Comparison of ENCODE assay signal across 10 cellular contexts in genomic region chr6:32945106-32945761, GRCh38. TPM values are rescaled to one million over a fixed set of nuclear protein-coding genes. Genes with fewer than 3 reads are reported as not detected.
DNase-seq lines count a peak whose midpoint lies in the region; ATAC-seq, FAIRE-seq and TF ChIP-seq lines count a peak whose summit lies in the region.
"Had no signal": no experiment of that assay in that cellular context is flagged by ENCODE, and none has a peak within 500 bp of the region (broad histone marks: within the 10 kb centered on the region; RNA-seq: fewer than 3 reads in every experiment).

No MANE protein-coding gene starts in this region.

- no peaks in the 10 kb centered on the region for H3K36me3 Mint-ChIP-seq in activated CD4-positive, alpha-beta T cell treated with anti-CD3 and anti-CD28 coated beads, Interleukin-2, amount 10 ng/mL, durations not matched to agents 24 days and 14 days (ENCODE audit: low read depth)

- TF ChIP-seq POLR2A in HepG2 (IDR thresholded peaks at IDR 0.05; ENCODE audit: insufficient read depth in 1 of 2, low read depth in 2 of 2, low read length in 2 of 2) (no peak), transverse colon (IDR thresholded peaks at IDR 0.05) (no peak), suprapubic skin (IDR thresholded peaks at IDR 0.05) (no peak)

- TF ChIP-seq EP300 in HepG2 (IDR thresholded peaks at IDR 0.05; ENCODE audit: low read depth in 2 of 2, low read length in 2 of 2) (no peak), HepG2 (CRISPR knock-in tag; IDR thresholded peaks at IDR 0.05; ENCODE audit: borderline replicate concordance) (no peak), transverse colon (IDR thresholded peaks at IDR 0.05; ENCODE audit: low read depth) (no peak), suprapubic skin (IDR thresholded peaks at IDR 0.05) (no peak)

- DNase-seq in HepG2 (ENCODE audit: low spot score) (no peak), left lobe of liver (ENCODE audit: low spot score) (no peak), transverse colon (peak; percentile 67), amniotic stem cell (lab: John Stamatoyannopoulos, UW) (no peak), suprapubic skin (ENCODE audit: low spot score in 2 of 2) (no peak), NCI-H2107 treated with DMSO at 0.1 percent for 48 hours (lab: John Stamatoyannopoulos, UW; ENCODE audit: unreplicated experiment) (no peak)
- peak; percentile 54 for DNase-seq in activated CD4-positive, alpha-beta T cell treated with anti-CD3 and anti-CD28 coated beads, Interleukin-2, amount 10 ng/mL, durations not matched to agents 24 days and 14 days
- DNase-seq: NCI-H2171 had no signal

- H4K20me1 ChIP-seq in HepG2 (ENCODE audit: insufficient read depth, low read length), result no peaks in the 10 kb centered on the region

- H3K9me3 ChIP-seq in liver (ENCODE audit: control insufficient read depth in 4 of 4, low read length in 3 of 4) (no peaks in the 10 kb centered on the region), HepG2 (ENCODE audit: low read length) (peaks cover 5% of the 10 kb centered on the region), transverse colon (no peaks in the 10 kb centered on the region), suprapubic skin (no peaks in the 10 kb centered on the region)

- no peak overlapping the region for H3K4me3 Mint-ChIP-seq in activated CD4-positive, alpha-beta T cell treated with anti-CD3 and anti-CD28 coated beads, Interleukin-2, amount 10 ng/mL, durations not matched to agents 24 days and 14 days

- in situ Hi-C loops in HepG2 (cut with HindIII; ENCODE audit: extremely low pct_ligation_motif_present, low pct_unique_long_range_greater_than_20kb) (loop anchor here (5.0 kb wide), 1 partner anchor 58 kb away; no protein-coding TSS in a partner anchor), transverse colon (cut with MboI; ENCODE audit: low pct_ligation_motif_present in 1 of 4, low pct_unique_long_range_greater_than_20kb in 1 of 4, low sequenced_read_pairs in 3 of 4) (no loop called here)

- ATAC-seq in HepG2, result no peak
- peak; percentile 16 for ATAC-seq in left lobe of liver

- H3K4me1 Mint-ChIP-seq in activated CD4-positive, alpha-beta T cell treated with anti-CD3 and anti-CD28 coated beads, Interleukin-2, amount 10 ng/mL, durations not matched to agents 24 days and 14 days, result peaks cover 56% of the 10 kb centered on the region

- H3K36me3 ChIP-seq in liver (ENCODE audit: control insufficient read depth in 4 of 4, insufficient read depth in 3 of 4, low read depth in 1 of 4, low read length in 3 of 4) (no peaks in the 10 kb centered on the region), HepG2 (replicated peaks in 1 of 2; ENCODE audit: control insufficient read depth in 1 of 2, insufficient read depth in 2 of 2, low read length in 2 of 2) (no peaks in the 10 kb centered on the region), transverse colon (no peaks in the 10 kb centered on the region), suprapubic skin (no peaks in the 10 kb centered on the region)

- H3K27me3 Mint-ChIP-seq in activated CD4-positive, alpha-beta T cell treated with anti-CD3 and anti-CD28 coated beads, Interleukin-2, amount 10 ng/mL, durations not matched to agents 24 days and 14 days, result no peaks in the 10 kb centered on the region

- no peak overlapping the region for H2AFZ ChIP-seq in HepG2 (ENCODE audit: low read length)

- H3K27me3 ChIP-seq in liver (ENCODE audit: control insufficient read depth in 4 of 4, insufficient read depth in 4 of 4, low read length in 3 of 4) (no peaks in the 10 kb centered on the region), HepG2 (ENCODE audit: control insufficient read depth in 1 of 2, insufficient read depth in 2 of 2, low read length in 2 of 2) (peaks cover 2 to 23% of the 10 kb centered on the region in 2 experiments; a peak in 4 of 5 replicates), transverse colon (no peaks in the 10 kb centered on the region), suprapubic skin (peaks cover 5% of the 10 kb centered on the region)

- TF ChIP-seq CTCF in liver (IDR thresholded peaks at IDR 0.05; ENCODE audit: low read depth, low read length, missing input control) (no peak), HepG2 (CRISPR knock-in tag; IDR thresholded peaks at IDR 0.05) (no peak), transverse colon (IDR thresholded peaks at IDR 0.05) (no peak), suprapubic skin (IDR thresholded peaks at IDR 0.05) (no peak)

- 71% methylated on average over 9 of the region's 9 CpGs for WGBS in liver
- WGBS in HepG2 (ENCODE audit: low lambda C conversion rate), result 11% methylated on average over 9 of the region's 9 CpGs
- 34% methylated on average over 5 to 9 of the region's 9 CpGs for WGBS in transverse colon (ENCODE audit: low coverage in 1 of 2), 2 donors
- 79% methylated on average over 9 of the region's 9 CpGs for WGBS in suprapubic skin

- H3K4me1 ChIP-seq in liver (ENCODE audit: control insufficient read depth in 4 of 4, insufficient read depth in 4 of 4, low read length in 3 of 4), result peaks cover 0 to 8% (median 4%) of the 10 kb centered on the region in 4 donors
- no peaks in the 10 kb centered on the region for H3K4me1 ChIP-seq in HepG2 (ENCODE audit: insufficient read depth, low read length)
- H3K4me1 ChIP-seq in transverse colon, result peaks cover 3 to 37% (median 7%) of the 10 kb centered on the region in 4 donors
- peaks cover 18% of the 10 kb centered on the region for H3K4me1 ChIP-seq in suprapubic skin

- intact Hi-C loops in HepG2 (cut with micrococcal nuclease; ENCODE audit: unreplicated experiment), result no loop called here
- intact Hi-C loops in activated CD4-positive, alpha-beta T cell treated with anti-CD3 and anti-CD28 coated beads, Interleukin-2, amount 10 ng/mL, durations not matched to agents 24 days and 14 days (cut with micrococcal nuclease), result no loop called here
- intact Hi-C loops in transverse colon (cut with DNase I; ENCODE audit: low total_unique reads), result no loop called here

- TF ChIP-seq RAD21 in liver (IDR thresholded peaks at IDR 0.05) (no peak), HepG2 (CRISPR knock-in tag; IDR thresholded peaks at IDR 0.05) (no peak)

- H3K27ac Mint-ChIP-seq in activated CD4-positive, alpha-beta T cell treated with anti-CD3 and anti-CD28 coated beads, Interleukin-2, amount 10 ng/mL, durations not matched to agents 24 days and 14 days, result peak overlapping the region; percentile 19

- no TSS peak for BruUV-seq in HepG2 (replicated peaks; lab: Mats Ljungman, UMichigan)

- H3K4me3 ChIP-seq in liver (ENCODE audit: low read depth in 1 of 3, low read length in 3 of 3) (no peak overlapping the region), HepG2 (replicated peaks in 1 of 3; ENCODE audit: insufficient read depth in 1 of 3, low read depth in 2 of 3, low read length in 3 of 3) (no peak overlapping the region), transverse colon (no peak overlapping the region), suprapubic skin (no peak overlapping the region)

- CTCF ChIA-PET in HepG2 (lab: Yijun Ruan, JAX; ENCODE audit: low intra/inter-chr PET ratio, low total read pairs), result no interaction called here

- H3K9ac ChIP-seq in liver (ENCODE audit: low read depth in 1 of 2, low read length in 2 of 2) (no peak overlapping the region), HepG2 (ENCODE audit: insufficient read depth, low read depth, low read length) (no peak overlapping the region)

- POLR2A ChIA-PET in HepG2 (lab: Yijun Ruan, JAX), result interaction anchor here (1.2 to 2.7 kb wide), 2 partner anchors 27 to 38 kb away, joined by 3 to 10 read pairs; no protein-coding TSS in a partner anchor

- no peak for FAIRE-seq in HepG2 (lab: Jason Lieb, UNC)

- no peaks in the 10 kb centered on the region for H3K79me2 ChIP-seq in HepG2 (ENCODE audit: insufficient read depth, low read length)

- H3K27ac ChIP-seq in liver (ENCODE audit: low read depth in 1 of 2, low read length in 2 of 2), result peak overlapping the region in 1 of 2 donors; percentile 32
- H3K27ac ChIP-seq in HepG2 (ENCODE audit: extremely low read length, insufficient read depth, low read length), result no peak overlapping the region
- H3K27ac ChIP-seq in transverse colon, result peak overlapping the region; percentile 64 to 73 (median 68)
- H3K27ac ChIP-seq in suprapubic skin, result no peak overlapping the region

- no peaks in the 10 kb centered on the region for H3K9me3 Mint-ChIP-seq in activated CD4-positive, alpha-beta T cell treated with anti-CD3 and anti-CD28 coated beads, Interleukin-2, amount 10 ng/mL, durations not matched to agents 24 days and 14 days

- H3K4me2 ChIP-seq in HepG2 (ENCODE audit: low read depth, low read length), result no peak overlapping the region

RNA-seq across cellular contexts. Expression of gene HLA-DMB, which starts 4.4 kb away (rescaled TPM):
- total RNA-seq in liver (10 to 100 TPM in 1 of 2 donors, 1 to 10 TPM in 1; 8.1 to 13.1 TPM), HepG2 (2016; rRNA removed; fragmentation: Illumina TruSeq; extraction: Trizol) (not detected in 2 replicates), left lobe of liver (2.6 TPM), transverse colon (10 to 100 TPM in 2 of 4 donors, 1 to 10 TPM in 2; 1.8 to 20.8 (median 13.2) TPM), suprapubic skin (10 to 100 TPM; 15.0 to 30.2 (median 18.1) TPM)
- polyA plus RNA-seq in liver (1 to 10 TPM; 2.8 to 7.3 TPM), HepG2 (2011; rRNA removed) (not detected in 2 replicates)
- not detected in 2 replicates for total RNA-seq in HepG2 (2016; cell fraction: cytosol; rRNA removed; fragmentation: Illumina TruSeq; extraction: Trizol; ENCODE audit: low read depth)
- not detected in 2 replicates for total RNA-seq in HepG2 (2016; cell fraction: insoluble cytoplasmic fraction; rRNA removed; fragmentation: Illumina TruSeq; extraction: Trizol)
- not detected in 2 replicates for total RNA-seq in HepG2 (2016; cell fraction: membrane; rRNA removed; fragmentation: Illumina TruSeq; extraction: Trizol)
- total RNA-seq in HepG2 (2016; cell fraction: nucleus; rRNA removed; fragmentation: Illumina TruSeq; extraction: Trizol), result not detected in 2 replicates
- not detected in 2 replicates for polyA plus RNA-seq in HepG2 (2011; cell fraction: cytosol; rRNA removed)
- polyA plus RNA-seq in HepG2 (2011; cell fraction: nucleus; rRNA removed), result 0.09 TPM in 1 of 2 replicates, not detected in the other
- not detected in 2 replicates for polyA plus RNA-seq in HepG2 (2012)
- not detected in 2 replicates for polyA plus RNA-seq in HepG2 (2016; cell fraction: cytosol; fragmentation: Illumina TruSeq; extraction: Trizol; ENCODE audit: low read depth)
- polyA plus RNA-seq in HepG2 (2016; cell fraction: insoluble cytoplasmic fraction; fragmentation: Illumina TruSeq; extraction: Trizol; ENCODE audit: low read depth), result not detected in 2 replicates
- polyA plus RNA-seq in HepG2 (2016; cell fraction: membrane; fragmentation: Illumina TruSeq; extraction: Trizol; ENCODE audit: low read depth), result not detected in 2 replicates
- not detected in 2 replicates for polyA plus RNA-seq in HepG2 (2016; cell fraction: nucleus; fragmentation: Illumina TruSeq; extraction: Trizol; ENCODE audit: insufficient read depth, low read depth)
- not detected in 2 replicates for polyA minus RNA-seq in HepG2 (2011; rRNA and poly(A)+ RNA removed; ENCODE audit: low replicate concordance)
- not detected in 2 replicates for polyA minus RNA-seq in HepG2 (2011; cell fraction: cytosol; rRNA and poly(A)+ RNA removed)
- not detected in 2 replicates for polyA minus RNA-seq in HepG2 (2011; cell fraction: nucleus; rRNA and poly(A)+ RNA removed)
- 0.75 and 0.80 TPM in 2 replicates for total RNA-seq in activated CD4-positive, alpha-beta T cell treated with anti-CD3 and anti-CD28 coated beads, Interleukin-2, amount 10 ng/mL, durations not matched to agents 24 days and 14 days
- polyA plus RNA-seq: BJ had no signal

RNA-seq across cellular contexts. Expression of gene HLA-DMA, which starts 7.7 kb away (rescaled TPM):
- total RNA-seq in liver, result 1 to 10 TPM; 6.2 to 7.8 TPM
- 10 to 100 TPM in 1 of 2 donors, 1 to 10 TPM in 1; 10.0 to 15.1 TPM for polyA plus RNA-seq in liver
- 0.71 and 1.3 TPM in 2 replicates for total RNA-seq in HepG2 (2016; rRNA removed; fragmentation: Illumina TruSeq; extraction: Trizol)
- total RNA-seq in HepG2 (2016; cell fraction: cytosol; rRNA removed; fragmentation: Illumina TruSeq; extraction: Trizol; ENCODE audit: low read depth), result 0.53 and 0.61 TPM in 2 replicates
- total RNA-seq in HepG2 (2016; cell fraction: insoluble cytoplasmic fraction; rRNA removed; fragmentation: Illumina TruSeq; extraction: Trizol), result 0.82 and 1.2 TPM in 2 replicates
- 0.46 and 0.76 TPM in 2 replicates for total RNA-seq in HepG2 (2016; cell fraction: membrane; rRNA removed; fragmentation: Illumina TruSeq; extraction: Trizol)
- total RNA-seq in HepG2 (2016; cell fraction: nucleus; rRNA removed; fragmentation: Illumina TruSeq; extraction: Trizol), result 0.78 and 0.85 TPM in 2 replicates
- polyA plus RNA-seq in HepG2 (2011; rRNA removed), result 0.70 and 1.7 TPM in 2 replicates
- polyA plus RNA-seq in HepG2 (2011; cell fraction: cytosol; rRNA removed), result 0.59 and 1.2 TPM in 2 replicates
- polyA plus RNA-seq in HepG2 (2011; cell fraction: nucleus; rRNA removed), result 3.1 and 3.3 TPM in 2 replicates
- 1.6 and 1.7 TPM in 2 replicates for polyA plus RNA-seq in HepG2 (2012)
- polyA plus RNA-seq in HepG2 (2016; cell fraction: cytosol; fragmentation: Illumina TruSeq; extraction: Trizol; ENCODE audit: low read depth), result 0.12 and 0.36 TPM in 2 replicates
- 0.62 and 0.68 TPM in 2 replicates for polyA plus RNA-seq in HepG2 (2016; cell fraction: insoluble cytoplasmic fraction; fragmentation: Illumina TruSeq; extraction: Trizol; ENCODE audit: low read depth)
- polyA plus RNA-seq in HepG2 (2016; cell fraction: membrane; fragmentation: Illumina TruSeq; extraction: Trizol; ENCODE audit: low read depth), result 0.63 and 0.96 TPM in 2 replicates
- polyA plus RNA-seq in HepG2 (2016; cell fraction: nucleus; fragmentation: Illumina TruSeq; extraction: Trizol; ENCODE audit: insufficient read depth, low read depth), result 2.9 and 4.5 TPM in 2 replicates
- polyA minus RNA-seq in HepG2 (2011; rRNA and poly(A)+ RNA removed; ENCODE audit: low replicate concordance), result 1.2 and 1.9 TPM in 2 replicates
- not detected in 2 replicates for polyA minus RNA-seq in HepG2 (2011; cell fraction: cytosol; rRNA and poly(A)+ RNA removed)
- 1.7 and 2.3 TPM in 2 replicates for polyA minus RNA-seq in HepG2 (2011; cell fraction: nucleus; rRNA and poly(A)+ RNA removed)
- 8.1 and 8.7 TPM in 2 replicates for total RNA-seq in activated CD4-positive, alpha-beta T cell treated with anti-CD3 and anti-CD28 coated beads, Interleukin-2, amount 10 ng/mL, durations not matched to agents 24 days and 14 days
- 6.6 TPM for total RNA-seq in left lobe of liver
- total RNA-seq in transverse colon, result 10 to 100 TPM in 3 of 4 donors, 1 to 10 TPM in 1; 1.4 to 40.4 (median 20.8) TPM
- 10 to 100 TPM; 18.3 to 57.0 (median 24.2) TPM for total RNA-seq in suprapubic skin

RNA-seq across cellular contexts. Expression of gene BRD2, which starts 23.2 kb away (rescaled TPM):
- total RNA-seq in liver (100 to 1,000 TPM in 1 of 2 donors, 10 to 100 TPM in 1; 46.0 to 100 TPM), HepG2 (2016; rRNA removed; fragmentation: Illumina TruSeq; extraction: Trizol) (71.5 and 143 TPM in 2 replicates), left lobe of liver (76.2 TPM), transverse colon (100 to 1,000 TPM; 116 to 612 (median 238) TPM), suprapubic skin (100 to 1,000 TPM; 145 to 246 (median 197) TPM)
- polyA plus RNA-seq in liver (10 to 100 TPM; 29.8 to 54.4 TPM), HepG2 (2011; rRNA removed) (194 and 202 TPM in 2 replicates)
- 57.3 and 65.0 TPM in 2 replicates for total RNA-seq in HepG2 (2016; cell fraction: cytosol; rRNA removed; fragmentation: Illumina TruSeq; extraction: Trizol; ENCODE audit: low read depth)
- 67.2 and 139 TPM in 2 replicates for total RNA-seq in HepG2 (2016; cell fraction: insoluble cytoplasmic fraction; rRNA removed; fragmentation: Illumina TruSeq; extraction: Trizol)
- total RNA-seq in HepG2 (2016; cell fraction: membrane; rRNA removed; fragmentation: Illumina TruSeq; extraction: Trizol), result 98.6 and 98.8 TPM in 2 replicates
- total RNA-seq in HepG2 (2016; cell fraction: nucleus; rRNA removed; fragmentation: Illumina TruSeq; extraction: Trizol), result 221 and 247 TPM in 2 replicates
- polyA plus RNA-seq in HepG2 (2011; cell fraction: cytosol; rRNA removed), result 75.6 and 93.5 TPM in 2 replicates
- 401 and 432 TPM in 2 replicates for polyA plus RNA-seq in HepG2 (2011; cell fraction: nucleus; rRNA removed)
- 149 and 160 TPM in 2 replicates for polyA plus RNA-seq in HepG2 (2012)
- polyA plus RNA-seq in HepG2 (2016; cell fraction: cytosol; fragmentation: Illumina TruSeq; extraction: Trizol; ENCODE audit: low read depth), result 30.1 and 33.2 TPM in 2 replicates
- polyA plus RNA-seq in HepG2 (2016; cell fraction: insoluble cytoplasmic fraction; fragmentation: Illumina TruSeq; extraction: Trizol; ENCODE audit: low read depth), result 94.6 and 114 TPM in 2 replicates
- polyA plus RNA-seq in HepG2 (2016; cell fraction: membrane; fragmentation: Illumina TruSeq; extraction: Trizol; ENCODE audit: low read depth), result 58.5 and 64.6 TPM in 2 replicates
- polyA plus RNA-seq in HepG2 (2016; cell fraction: nucleus; fragmentation: Illumina TruSeq; extraction: Trizol; ENCODE audit: insufficient read depth, low read depth), result 653 and 682 TPM in 2 replicates
- 126 and 157 TPM in 2 replicates for polyA minus RNA-seq in HepG2 (2011; rRNA and poly(A)+ RNA removed; ENCODE audit: low replicate concordance)
- 43.6 and 49.2 TPM in 2 replicates for polyA minus RNA-seq in HepG2 (2011; cell fraction: cytosol; rRNA and poly(A)+ RNA removed)
- 223 and 377 TPM in 2 replicates for polyA minus RNA-seq in HepG2 (2011; cell fraction: nucleus; rRNA and poly(A)+ RNA removed)
- total RNA-seq in activated CD4-positive, alpha-beta T cell treated with anti-CD3 and anti-CD28 coated beads, Interleukin-2, amount 10 ng/mL, durations not matched to agents 24 days and 14 days, result 320 TPM in 2 replicates

Comparison
In these comparisons a context has a peak if more than half of its experiments do, and no peak if none do; other contexts are left out.
1. H3K27ac ChIP-seq: peak in transverse colon (4 of 4); none in HepG2 (single experiment) and suprapubic skin (single experiment).
2. DNase-seq: peak in activated CD4-positive, alpha-beta T cell treated with anti-CD3 and anti-CD28 coated beads, Interleukin-2, amount 10 ng/mL, durations not matched to agents 24 days and 14 days (single experiment) and transverse colon (single experiment); none in HepG2 (single experiment), left lobe of liver (single experiment), amniotic stem cell (single experiment), suprapubic skin (0 of 2) and NCI-H2107 treated with DMSO at 0.1 percent for 48 hours (single experiment).